8 cellular contexts compared by ENCODE assay signal in the genomic region with DNA sequence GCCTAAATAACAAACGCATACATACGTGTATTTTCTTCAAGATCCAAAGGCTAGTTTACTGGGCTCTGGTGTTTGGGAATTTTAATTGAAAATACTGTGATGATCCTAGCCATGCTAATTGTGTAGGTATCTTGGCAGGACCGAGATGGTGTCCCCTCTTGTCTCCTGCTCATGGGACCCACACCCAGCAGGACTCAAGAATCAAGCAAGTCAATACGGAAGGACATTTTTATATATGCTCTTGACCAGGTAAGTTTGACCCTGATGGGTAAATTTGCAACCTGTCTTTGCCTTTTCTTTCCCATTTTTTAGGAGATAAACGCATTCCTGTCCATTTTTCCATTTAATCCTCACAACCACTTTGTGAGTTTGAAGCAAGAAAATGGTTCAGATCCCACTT.
"Had no signal": no experiment of that assay in that cellular context is flagged by ENCODE, and none has a peak within 500 bp of the region (broad histone marks: within the 10 kb centered on the region; RNA-seq: fewer than 3 reads in every experiment).

No MANE protein-coding gene starts in this region.

- H3K4me2 ChIP-seq: KMS-11 had no signal

- FAIRE-seq: HepG2, HTR-8/SVneo had no signal

- H3K27ac ChIP-seq: HL-60, KMS-11 had no signal

- H3K4me3 ChIP-seq: K562 had no signal

- DNase-seq: IMR-90, KBM-7, KG1 had no signal

- ATAC-seq: HepG2, K562 had no signal
